Comparison of ENCODE assay signal across 1 cellular context in genomic region chr6:110547266-110547964, GRCh38.
TF ChIP-seq lines count a peak whose summit lies in the region.

No MANE protein-coding gene starts in this region.

TF ChIP-seq in HCT116, 20 proteins besides CTCF, POLR2A, EP300 and RAD21 (continued from another document):
- TF ChIP-seq SRF (IDR thresholded peaks at IDR 0.05; ENCODE audit: low read depth), result 0 out of 2 replicates have a peak, but pooled peaks have one; percentile 15
- TF ChIP-seq TCF7L2 (IDR thresholded peaks at IDR 0.05; ENCODE audit: borderline replicate concordance, extremely low read depth, insufficient read depth, insufficient read length), result no peak
- TF ChIP-seq ATF3 (IDR thresholded peaks at IDR 0.05), result no peak
- no peak for TF ChIP-seq ZFX (IDR thresholded peaks at IDR 0.05)
- no peak for TF ChIP-seq ZBTB33 (IDR thresholded peaks at IDR 0.05; ENCODE audit: extremely low read depth, insufficient replicate concordance, low read length)
- TF ChIP-seq FOSL1 (IDR thresholded peaks at IDR 0.05; ENCODE audit: low read depth), result peak; percentile 76
- peak; percentile 19; the same call in 1 of the 2 replicates for TF ChIP-seq POLR2AphosphoS5 (IDR thresholded peaks at IDR 0.05; ENCODE audit: low read depth, low read length)
- no peak for TF ChIP-seq EGR1 (IDR thresholded peaks at IDR 0.05; ENCODE audit: low read depth)
- peak; percentile 36; the same call in 1 of the 2 replicates for TF ChIP-seq SIN3A (IDR thresholded peaks at IDR 0.05; ENCODE audit: low read depth)
- TF ChIP-seq JUND (IDR thresholded peaks at IDR 0.05), result peak; percentile 74
